23 cellular contexts compared by ENCODE assay signal in genomic region chr7:42134276-42134871, GRCh38.
"Had no signal": no experiment of that assay in that cellular context is flagged by ENCODE, and none has a peak within 500 bp of the region (broad histone marks: within the 10 kb centered on the region; RNA-seq: fewer than 3 reads in every experiment).

No MANE protein-coding gene starts in this region.

- H3K9me3 Mint-ChIP-seq: activated naive CD8-positive, alpha-beta T cell treated with anti-CD3 and anti-CD28 coated beads, Interleukin-2, amount 10 ng/mL, durations not matched to agents 7 days and 5 days; T-helper 1 cell treated with Interleukin-12 subunit alpha and Interleukin-12 subunit beta and Interleukin-4 antibody, amounts not matched to agents 30 μg/mL and 1 μg/mL, for 36 hours had no signal

- H3K27me3 ChIP-seq: adrenal gland, breast epithelium, Peyer's patch, SJSA1 had no signal

- H3K27ac ChIP-seq: adrenal gland, breast epithelium, KMS-11, Peyer's patch, RWPE1, SJSA1 had no signal

- DNase-seq: activated CD4-positive, alpha-beta T cell treated with anti-CD3 and anti-CD28 coated beads for 4 hours; activated CD4-positive, alpha-beta T cell treated with anti-CD3 and anti-CD28 coated beads, Interleukin-2, amount 50 U/mL, for 4 hours; activated CD8-positive, alpha-beta memory T cell treated with anti-CD3 and anti-CD28 coated beads, Interleukin-2, amount 50 U/mL, for 48 hours; activated CD8-positive, alpha-beta T cell treated with anti-CD3 and anti-CD28 coated beads, Interleukin-2, amount 10 ng/mL, durations not matched to agents 7 days and 5 days; activated naive CD4-positive, alpha-beta T cell treated with anti-CD3 and anti-CD28 coated beads, Interleukin-2, amount 50 U/mL, for 16 hours; activated naive CD8-positive, alpha-beta T cell treated with anti-CD3 and anti-CD28 coated beads, Interleukin-2, amount 10 ng/mL, durations not matched to agents 7 days and 5 days; activated T-cell treated with anti-CD3 and anti-CD28 coated beads, Interleukin-2, amount 50 U/mL, for 1 hour; adrenal gland; anterior cingulate cortex; NCI-H1048; NCI-H146; NCI-H187 treated with DMSO at 0.1 percent for 48 hours; NCI-H2081 treated with DMSO at 0.1 percent for 48 hours; NCI-H446; NCI-H524; Peyer's patch; SHP77 had no signal

- H3K36me3 Mint-ChIP-seq: activated naive CD8-positive, alpha-beta T cell treated with anti-CD3 and anti-CD28 coated beads, Interleukin-2, amount 10 ng/mL, durations not matched to agents 7 days and 5 days had no signal

- H3K9ac ChIP-seq: KMS-11 had no signal

- H3K4me3 ChIP-seq: adrenal gland, breast epithelium, Peyer's patch, SJSA1 had no signal

- H3K9me3 ChIP-seq: adrenal gland, Peyer's patch, SJSA1 had no signal

- H3K4me1 ChIP-seq: adrenal gland, breast epithelium, Peyer's patch, SJSA1 had no signal

- ATAC-seq: activated CD4-positive, CD25-positive, alpha-beta regulatory T cell treated with anti-CD3 and anti-CD28 coated beads, Interleukin-2, amount 50 U/mL, for 24 hours; activated CD8-positive, alpha-beta T cell treated with anti-CD3 and anti-CD28 coated beads, Interleukin-2, amount 10 ng/mL, durations not matched to agents 7 days and 5 days had no signal

- H3K36me3 ChIP-seq: adrenal gland, breast epithelium, Peyer's patch, SJSA1 had no signal

- H3K4me3 Mint-ChIP-seq: activated CD8-positive, alpha-beta T cell treated with anti-CD3 and anti-CD28 coated beads, Interleukin-2, amount 10 ng/mL, durations not matched to agents 7 days and 5 days; activated naive CD8-positive, alpha-beta T cell treated with anti-CD3 and anti-CD28 coated beads, Interleukin-2, amount 10 ng/mL, durations not matched to agents 7 days and 5 days; T-helper 1 cell treated with Interleukin-12 subunit alpha and Interleukin-12 subunit beta and Interleukin-4 antibody, amounts not matched to agents 30 μg/mL and 1 μg/mL, for 36 hours had no signal

- H3K4me2 ChIP-seq: KMS-11 had no signal

- H3K4me1 Mint-ChIP-seq: activated naive CD8-positive, alpha-beta T cell treated with anti-CD3 and anti-CD28 coated beads, Interleukin-2, amount 10 ng/mL, durations not matched to agents 7 days and 5 days had no signal

- H3K27ac Mint-ChIP-seq: activated CD8-positive, alpha-beta T cell treated with anti-CD3 and anti-CD28 coated beads, Interleukin-2, amount 10 ng/mL, durations not matched to agents 7 days and 5 days; activated naive CD8-positive, alpha-beta T cell treated with anti-CD3 and anti-CD28 coated beads, Interleukin-2, amount 10 ng/mL, durations not matched to agents 7 days and 5 days; T-helper 1 cell treated with Interleukin-12 subunit alpha and Interleukin-12 subunit beta and Interleukin-4 antibody, amounts not matched to agents 30 μg/mL and 1 μg/mL, for 36 hours had no signal
